In genomic region chr6:12801141-12801540, GRCh38 we compare ENCODE assay signal across 29 cellular contexts.
DNase-seq lines count a peak whose midpoint lies in the region; ATAC-seq, FAIRE-seq and TF ChIP-seq lines count a peak whose summit lies in the region.
"Had no signal": no experiment of that assay in that cellular context is flagged by ENCODE, and none has a peak within 500 bp of the region (broad histone marks: within the 10 kb centered on the region; RNA-seq: fewer than 3 reads in every experiment).

No MANE protein-coding gene starts in this region.

- no peaks in the 10 kb centered on the region for H3K4me1 ChIP-seq in pancreas
- H3K4me1 ChIP-seq: BLaER1, right atrium auricular region, testis had no signal

- ATAC-seq in pancreas, result no peak
- ATAC-seq: left ventricle myocardium superior; PC-3; stimulated activated naive CD8-positive, alpha-beta T cell treated with anti-CD3 and anti-CD28 coated beads, Interleukin-15, Interleukin-2, amounts not matched to agents 100 U/mL and 50 U/mL, for 24 hours had no signal

- DNase-seq in Daoy (ENCODE audit: low read depth) (peak; percentile 19), RPMI7951 (ENCODE audit: low read depth) (peak; percentile 27), epithelial cell of esophagus (ENCODE audit: low read depth) (peak; percentile 82), retinal pigment epithelial cell (ENCODE audit: low read depth) (peak; percentile 71), NAMALWA (ENCODE audit: low spot score) (no peak), pancreas (no peak)
- DNase-seq in activated CD4-positive, alpha-beta T cell treated with anti-CD3 and anti-CD28 coated beads, Interleukin-2, amount 50 U/mL, for 1 hour, result no peak
- DNase-seq: activated CD8-positive, alpha-beta memory T cell treated with anti-CD3 and anti-CD28 coated beads for 24 hours; activated T-cell treated with anti-CD3 and anti-CD28 coated beads for 4 hours; amygdala; DMS153; left ventricle myocardium superior; mesendoderm; NCI-H1092 treated with DMSO at 0.1 percent for 48 hours; NCI-H187 treated with DMSO at 0.1 percent for 48 hours; NCI-H526 treated with DMSO at 0.1 percent for 48 hours; PC-3; SHP77; stimulated activated CD4-positive, alpha-beta T cell treated with anti-CD3 and anti-CD28 coated beads, Interleukin-1b, Interleukin-23, amount 100 ng/mL, for 48 hours; stimulated activated naive CD8-positive, alpha-beta T cell treated with anti-CD3 and anti-CD28 coated beads, Interleukin-15, Interleukin-2, amounts not matched to agents 100 U/mL and 50 U/mL, for 24 hours; testis had no signal

- no peak for FAIRE-seq in pancreas (lab: Jason Lieb, UNC)
- FAIRE-seq: colon, G401.6, islet of Langerhans, urothelium cell line had no signal

- no peak overlapping the region for H3K27ac ChIP-seq in pancreas
- H3K27ac ChIP-seq: BLaER1, cardiac muscle cell, right atrium auricular region, testis had no signal

- H3K9me3 ChIP-seq in pancreas, result no peaks in the 10 kb centered on the region
- H3K9me3 ChIP-seq: BLaER1, right atrium auricular region, testis had no signal

- TF ChIP-seq CTCF in epithelial cell of esophagus (IDR thresholded peaks at IDR 0.05; ENCODE audit: insufficient read depth, low read depth, low read length, missing control alignments) (no peak), retinal pigment epithelial cell (conservative IDR thresholded peaks at IDR 0.05; ENCODE audit: low read depth, low read length) (no peak), pancreas (IDR thresholded peaks at IDR 0.05) (no peak)

- WGBS in pancreas, 2 donors, result 38 to 44% methylated on average over 3 of the region's 3 CpGs

- intact Hi-C loops in pancreas (cut with DNase I), result no loop called here

- H3K4me3 ChIP-seq in epithelial cell of esophagus (ENCODE audit: low read length), result no peak overlapping the region
- no peak overlapping the region for H3K4me3 ChIP-seq in retinal pigment epithelial cell (ENCODE audit: low read length)
- no peak overlapping the region for H3K4me3 ChIP-seq in pancreas
- H3K4me3 ChIP-seq: BLaER1, cardiac muscle cell, right atrium auricular region, smooth muscle cell, testis had no signal

- H3K36me3 ChIP-seq in pancreas, result no peaks in the 10 kb centered on the region
- H3K36me3 ChIP-seq: BLaER1, cardiac muscle cell, right atrium auricular region had no signal

- H3K27me3 ChIP-seq in pancreas, result no peaks in the 10 kb centered on the region
- H3K27me3 ChIP-seq: BLaER1, right atrium auricular region, testis had no signal

Comparison
In these comparisons a context has a peak if more than half of its experiments do, and no peak if none do; other contexts are left out.
1. DNase-seq: peak in Daoy (single experiment), RPMI7951 (single experiment), epithelial cell of esophagus (single experiment) and retinal pigment epithelial cell (single experiment); none in NAMALWA (single experiment), activated CD4-positive, alpha-beta T cell treated with anti-CD3 and anti-CD28 coated beads, Interleukin-2, amount 50 U/mL, for 1 hour (single experiment) and pancreas (0 of 6).